Comparison of ENCODE assay signal across 18 cellular contexts in genomic region chr1:151530461-151530860, GRCh38. TPM values are rescaled to one million over a fixed set of nuclear protein-coding genes. Genes with fewer than 3 reads are reported as not detected.
DNase-seq lines count a peak whose midpoint lies in the region; ATAC-seq and TF ChIP-seq lines count a peak whose summit lies in the region.
"Had no signal": no experiment of that assay in that cellular context is flagged by ENCODE, and none has a peak within 500 bp of the region (broad histone marks: within the 10 kb centered on the region; RNA-seq: fewer than 3 reads in every experiment).

No MANE protein-coding gene starts in this region.

- DNase-seq in ELF-1 (ENCODE audit: low read depth, low spot score), result peak; percentile 49
- peak; percentile 40 for DNase-seq in LHCN-M2 (ENCODE audit: low read depth)
- no peak for DNase-seq in neural crest cell (ENCODE audit: low read depth, low spot score)
- no peak for DNase-seq in stimulated activated naive CD8-positive, alpha-beta T cell treated with anti-CD3 and anti-CD28 coated beads, Interleukin-15, Interleukin-2, amounts not matched to agents 100 U/mL and 50 U/mL, for 24 hours
- no peak for DNase-seq in activated CD8-positive, alpha-beta T cell treated with anti-CD3 and anti-CD28 coated beads, Interleukin-2, amount 10 ng/mL, durations not matched to agents 7 days and 5 days
- no peak for DNase-seq in NCI-H2171 treated with DMSO at 0.1 percent for 48 hours (lab: John Stamatoyannopoulos, UW)
- DNase-seq: 8988T; ACHN; AML-193; BE2C; CD4-positive, alpha-beta T cell; CD8-positive, alpha-beta memory T cell; DMS53; DMS79 treated with DMSO at 0.1 percent for 48 hours; GOT3 had no signal

- no peak overlapping the region for H3K4me3 Mint-ChIP-seq in neural crest cell
- H3K4me3 Mint-ChIP-seq in activated CD8-positive, alpha-beta T cell treated with anti-CD3 and anti-CD28 coated beads, Interleukin-2, amount 10 ng/mL, durations not matched to agents 7 days and 5 days, result no peak overlapping the region
- H3K4me3 Mint-ChIP-seq: CD14-positive monocyte; CD4-positive, alpha-beta T cell; CD8-positive, alpha-beta memory T cell had no signal

- H3K9me3 Mint-ChIP-seq in neural crest cell, result no peaks in the 10 kb centered on the region
- H3K9me3 Mint-ChIP-seq in activated CD8-positive, alpha-beta T cell treated with anti-CD3 and anti-CD28 coated beads, Interleukin-2, amount 10 ng/mL, durations not matched to agents 7 days and 5 days (ENCODE audit: insufficient read depth), result no peaks in the 10 kb centered on the region
- H3K9me3 Mint-ChIP-seq: CD4-positive, alpha-beta T cell; CD8-positive, alpha-beta memory T cell had no signal

- no peak for TF ChIP-seq CTCF in neural crest cell (conservative IDR thresholded peaks at IDR 0.05)

- CTCF ChIA-PET in activated CD8-positive, alpha-beta T cell treated with anti-CD3 and anti-CD28 coated beads, Interleukin-2, amount 10 ng/mL, durations not matched to agents 7 days and 5 days (lab: Charles Lee), result interaction anchor here (0.8 kb wide), 1 partner anchor 232 kb away, joined by 3 read pairs; no protein-coding TSS in a partner anchor

- H3K36me3 Mint-ChIP-seq in neural crest cell (ENCODE audit: low read depth), result no peaks in the 10 kb centered on the region
- no peaks in the 10 kb centered on the region for H3K36me3 Mint-ChIP-seq in activated CD8-positive, alpha-beta T cell treated with anti-CD3 and anti-CD28 coated beads, Interleukin-2, amount 10 ng/mL, durations not matched to agents 7 days and 5 days (ENCODE audit: low read depth)
- H3K36me3 Mint-ChIP-seq: CD14-positive monocyte had no signal

- POLR2A ChIA-PET in activated CD8-positive, alpha-beta T cell treated with anti-CD3 and anti-CD28 coated beads, Interleukin-2, amount 10 ng/mL, durations not matched to agents 7 days and 5 days (lab: Charles Lee), result no interaction called here

- peak overlapping the region; percentile 8 for H3K27ac Mint-ChIP-seq in neural crest cell (ENCODE audit: unreplicated experiment)
- no peak overlapping the region for H3K27ac Mint-ChIP-seq in activated CD8-positive, alpha-beta T cell treated with anti-CD3 and anti-CD28 coated beads, Interleukin-2, amount 10 ng/mL, durations not matched to agents 7 days and 5 days
- H3K27ac Mint-ChIP-seq: CD14-positive monocyte; CD4-positive, alpha-beta T cell had no signal

- H3K27me3 Mint-ChIP-seq in neural crest cell (ENCODE audit: low read depth), result no peaks in the 10 kb centered on the region
- no peaks in the 10 kb centered on the region for H3K27me3 Mint-ChIP-seq in activated CD8-positive, alpha-beta T cell treated with anti-CD3 and anti-CD28 coated beads, Interleukin-2, amount 10 ng/mL, durations not matched to agents 7 days and 5 days (ENCODE audit: low read depth)
- H3K27me3 Mint-ChIP-seq: CD4-positive, alpha-beta T cell; CD8-positive, alpha-beta memory T cell had no signal

- H3K4me1 Mint-ChIP-seq in neural crest cell, result peaks cover 13% of the 10 kb centered on the region
- no peaks in the 10 kb centered on the region for H3K4me1 Mint-ChIP-seq in activated CD8-positive, alpha-beta T cell treated with anti-CD3 and anti-CD28 coated beads, Interleukin-2, amount 10 ng/mL, durations not matched to agents 7 days and 5 days (ENCODE audit: low read depth)
- H3K4me1 Mint-ChIP-seq: CD14-positive monocyte; CD8-positive, alpha-beta memory T cell had no signal

- ATAC-seq in HG02642 (IDR thresholded peaks at IDR 0.05; ENCODE audit: poor library complexity, unreplicated experiment), result no peak
- no peak for ATAC-seq in stimulated activated naive CD8-positive, alpha-beta T cell treated with anti-CD3 and anti-CD28 coated beads, Interleukin-15, Interleukin-2, amounts not matched to agents 100 U/mL and 50 U/mL, for 24 hours
- no peak for ATAC-seq in activated CD8-positive, alpha-beta T cell treated with anti-CD3 and anti-CD28 coated beads, Interleukin-2, amount 10 ng/mL, durations not matched to agents 7 days and 5 days
- ATAC-seq: A549 had no signal

RNA-seq across cellular contexts. Expression of gene TUFT1, which starts 9.6 kb away (rescaled TPM):
- total RNA-seq in LHCN-M2 (2014; rRNA removed), result 7.8 and 7.9 TPM in 2 replicates
- 17.2 TPM for polyA plus RNA-seq in LHCN-M2 (2012)
- total RNA-seq in neural crest cell, result 7.5 TPM in 2 replicates
- total RNA-seq in activated CD8-positive, alpha-beta T cell treated with anti-CD3 and anti-CD28 coated beads, Interleukin-2, amount 10 ng/mL, durations not matched to agents 7 days and 5 days, result under 1 TPM; 0.42 TPM

RNA-seq across cellular contexts. Expression of gene CGN, which starts 19.3 kb away (rescaled TPM):
- 0.06 and 0.34 TPM in 2 replicates for total RNA-seq in LHCN-M2 (2014; rRNA removed)
- polyA plus RNA-seq in LHCN-M2 (2012), result 0.16 TPM
- 6.7 and 7.2 TPM in 2 replicates for total RNA-seq in neural crest cell
- under 1 TPM; 0.34 to 0.82 TPM for total RNA-seq in activated CD8-positive, alpha-beta T cell treated with anti-CD3 and anti-CD28 coated beads, Interleukin-2, amount 10 ng/mL, durations not matched to agents 7 days and 5 days
- polyA plus RNA-seq: CD14-positive monocyte had no signal

Comparison
In these comparisons a context has a peak if more than half of its experiments do, and no peak if none do; other contexts are left out.
1. DNase-seq: peak in ELF-1 (single experiment) and LHCN-M2 (single experiment); none in neural crest cell (single experiment), stimulated activated naive CD8-positive, alpha-beta T cell treated with anti-CD3 and anti-CD28 coated beads, Interleukin-15, Interleukin-2, amounts not matched to agents 100 U/mL and 50 U/mL, for 24 hours (single experiment), activated CD8-positive, alpha-beta T cell treated with anti-CD3 and anti-CD28 coated beads, Interleukin-2, amount 10 ng/mL, durations not matched to agents 7 days and 5 days (single experiment) and NCI-H2171 treated with DMSO at 0.1 percent for 48 hours (single experiment).